In the genomic region with DNA sequence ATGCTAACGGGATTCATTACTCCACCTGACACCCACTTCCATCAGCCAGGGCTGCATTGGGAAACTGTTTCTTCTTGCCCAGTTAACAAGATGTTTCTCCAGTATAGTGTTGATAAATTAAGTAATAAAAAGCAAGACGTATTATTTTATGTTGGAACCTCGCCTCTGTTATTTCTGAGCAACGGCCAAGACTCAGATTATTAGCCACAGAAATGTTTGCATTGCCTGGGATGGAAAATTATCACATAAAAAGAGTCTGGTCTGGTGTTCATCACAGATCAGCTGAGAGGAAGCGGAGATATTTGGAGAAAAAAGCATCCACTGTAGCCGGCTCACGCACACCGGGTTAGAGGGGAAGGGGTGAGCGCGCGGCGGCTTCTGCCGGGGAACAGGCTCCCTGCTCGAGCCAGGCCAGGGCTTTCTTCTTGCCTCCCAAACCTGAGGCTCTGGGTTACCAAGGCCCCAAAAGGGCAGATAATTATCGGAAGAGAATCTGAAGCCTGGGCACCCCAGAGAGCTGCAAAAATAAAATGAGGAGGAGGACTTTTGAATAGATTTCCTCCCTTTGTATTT, we compare ENCODE assay signal across 26 cellular contexts.
"Had no signal": no experiment of that assay in that cellular context is flagged by ENCODE, and none has a peak within 500 bp of the region (broad histone marks: within the 10 kb centered on the region; RNA-seq: fewer than 3 reads in every experiment).

No MANE protein-coding gene starts in this region.

- H3K4me2 ChIP-seq: hepatocyte had no signal

- H3K27me3 Mint-ChIP-seq: dendritic cell treated with granulocyte-macrophage colony-stimulating factor and Interleukin-4, amounts not matched to agents 40 ng/mL and 50 ng/mL, for 4 days; naive thymus-derived CD4-positive, alpha-beta T cell; progenitor cell of endocrine pancreas; stimulated activated naive CD8-positive, alpha-beta T cell treated with anti-CD3 and anti-CD28 coated beads, Interleukin-15, Interleukin-2, amounts not matched to agents 100 ng/mL and 50 ng/mL, for 24 hours had no signal

- H3K36me3 Mint-ChIP-seq: naive thymus-derived CD4-positive, alpha-beta T cell; stimulated activated naive B cell treated with anti-CD40 and anti-IgM and Interleukin-4, amounts not matched to agents 10 μg/mL and 1 μg/mL and 100 μg/mL, for 72 hours had no signal

- H3K36me3 ChIP-seq: colonic mucosa, gastroesophageal sphincter, heart left ventricle, left lung, neutrophil, right lobe of liver, suprapubic skin, thyroid gland had no signal

- H3K4me3 Mint-ChIP-seq: dendritic cell treated with granulocyte-macrophage colony-stimulating factor and Interleukin-4, amounts not matched to agents 40 ng/mL and 50 ng/mL, for 4 days; naive thymus-derived CD4-positive, alpha-beta T cell; nephron progenitor cell; stimulated activated naive B cell treated with anti-CD40 and anti-IgM and Interleukin-4, amounts not matched to agents 10 μg/mL and 1 μg/mL and 100 μg/mL, for 72 hours; stimulated activated naive CD8-positive, alpha-beta T cell treated with anti-CD3 and anti-CD28 coated beads, Interleukin-15, Interleukin-2, amounts not matched to agents 100 ng/mL and 50 ng/mL, for 24 hours; type B pancreatic cell had no signal

- H3K9me3 Mint-ChIP-seq: dendritic cell treated with granulocyte-macrophage colony-stimulating factor and Interleukin-4, amounts not matched to agents 40 ng/mL and 50 ng/mL, for 4 days had no signal

- H3K9ac ChIP-seq: parathyroid adenoma had no signal

- DNase-seq: central memory CD4-positive, alpha-beta T cell; colonic mucosa; effector CD8-positive, alpha-beta T cell; erythroblast; heart left ventricle; left cardiac atrium; mesenchymal stem cell; midbrain; naive thymus-derived CD4-positive, alpha-beta T cell; nephron progenitor cell; right lobe of liver; small intestine; stimulated activated CD4-positive, alpha-beta T cell treated with anti-CD3 and anti-CD28 coated beads, Interleukin-15, amount 100 ng/mL, for 24 hours; stimulated activated CD4-positive, alpha-beta T cell treated with anti-CD3 and anti-CD28 coated beads, Interleukin-2, amount 100 ng/mL, for 48 hours; stimulated activated naive B cell treated with anti-CD40 and anti-IgM and Interleukin-4, amounts not matched to agents 10 μg/mL and 1 μg/mL and 100 μg/mL, for 72 hours; thyroid gland had no signal

- ATAC-seq: gastroesophageal sphincter; heart left ventricle; left cardiac atrium; left lung; naive thymus-derived CD4-positive, alpha-beta T cell; right lobe of liver; stimulated activated naive B cell treated with anti-CD40 and anti-IgM and Interleukin-4, amounts not matched to agents 10 μg/mL and 1 μg/mL and 100 μg/mL, for 72 hours had no signal

- H2AFZ ChIP-seq: hepatocyte, parathyroid adenoma had no signal

- H3K4me1 Mint-ChIP-seq: naive thymus-derived CD4-positive, alpha-beta T cell; nephron progenitor cell; stimulated activated naive B cell treated with anti-CD40 and anti-IgM and Interleukin-4, amounts not matched to agents 10 μg/mL and 1 μg/mL and 100 μg/mL, for 72 hours had no signal

- H3K4me1 ChIP-seq: colonic mucosa, left lung, parathyroid adenoma, right lobe of liver, suprapubic skin, thyroid gland had no signal

- H3K27ac Mint-ChIP-seq: dendritic cell treated with granulocyte-macrophage colony-stimulating factor and Interleukin-4, amounts not matched to agents 40 ng/mL and 50 ng/mL, for 4 days; naive thymus-derived CD4-positive, alpha-beta T cell; nephron progenitor cell; progenitor cell of endocrine pancreas; stimulated activated naive B cell treated with anti-CD40 and anti-IgM and Interleukin-4, amounts not matched to agents 10 μg/mL and 1 μg/mL and 100 μg/mL, for 72 hours; stimulated activated naive CD8-positive, alpha-beta T cell treated with anti-CD3 and anti-CD28 coated beads, Interleukin-15, Interleukin-2, amounts not matched to agents 100 ng/mL and 50 ng/mL, for 24 hours; type B pancreatic cell had no signal

- H3K27me3 ChIP-seq: colonic mucosa, hepatocyte, neutrophil, right lobe of liver, thyroid gland had no signal

- H3K9me3 ChIP-seq: colonic mucosa, gastroesophageal sphincter, left lung, neutrophil, right lobe of liver, suprapubic skin, thyroid gland had no signal

- H3K27ac ChIP-seq: colonic mucosa, gastroesophageal sphincter, hepatocyte, left lung, neutrophil, parathyroid adenoma, right lobe of liver, suprapubic skin, thyroid gland had no signal

- H3K4me3 ChIP-seq: colonic mucosa, gastroesophageal sphincter, heart left ventricle, hepatocyte, left lung, right lobe of liver, suprapubic skin, thyroid gland had no signal
